ENCODE assay signal across 10 cellular contexts in genomic region chr1:205432692-205433091, GRCh38. TPM values are rescaled to one million over a fixed set of nuclear protein-coding genes. Genes with fewer than 3 reads are reported as not detected.
DNase-seq lines count a peak whose midpoint lies in the region; ATAC-seq, FAIRE-seq and TF ChIP-seq lines count a peak whose summit lies in the region.
"Not testable (repeated sequence)": the region's sequence is repeated elsewhere in the genome, so short reads cannot be mapped to it uniquely, and the experiment has no call there.
"Had no signal": no experiment of that assay in that cellular context is flagged by ENCODE, and none has a peak within 500 bp of the region (broad histone marks: within the 10 kb centered on the region; RNA-seq: fewer than 3 reads in every experiment).

No MANE protein-coding gene starts in this region.

- not testable (repeated sequence) for TF ChIP-seq EP300 in K562 (IDR thresholded peaks at IDR 0.05; ENCODE audit: low read length); H1 (IDR thresholded peaks at IDR 0.05; ENCODE audit: borderline replicate concordance in 1 of 2, low read depth in 2 of 2, low read length in 2 of 2)

- WGBS in K562 (ENCODE audit: insufficient coverage, low coverage, missing lambda C conversion rate) = 17% methylated on average over 1 of the region's 1 CpG
- 45% methylated on average over 1 of the region's 1 CpG; no CpG with 5 or more reads in 1 of the 2 experiments for WGBS in H1 (ENCODE audit: extremely low coverage in 1 of 2, insufficient coverage in 1 of 2, insufficient read length in 1 of 2, insufficient replicate concordance in 2 of 2, low coverage in 1 of 2, low lambda C conversion rate in 2 of 2, missing lambda C conversion rate in 1 of 2), 2 experiments

- CTCF ChIA-PET in K562 (lab: Yijun Ruan, JAX; ENCODE audit: low intra/inter-chr PET ratio) = not testable (repeated sequence)
- CTCF ChIA-PET in H1 (lab: Charles Lee; ENCODE audit: partially characterized antibody) = interaction anchor here (0.6 to 21.5 kb wide), 6 partner anchors 15 to 91 kb away, joined by 3 to 479 read pairs (median 94); partner anchors contain the start of genes BLACAT1 and LEMD1

- H2AK5ac ChIP-seq in H1 (ENCODE audit: low read depth, low read length) = not testable (repeated sequence)

- not testable (repeated sequence) for H3K18ac ChIP-seq in H1 (ENCODE audit: extremely low read depth, low read length)

- not testable (repeated sequence) for H3K9me3 ChIP-seq in Karpas-422 (ENCODE audit: low read length); K562 (replicated peaks; ENCODE audit: control insufficient read depth, insufficient read depth, low read depth, low read length); H1 (ENCODE audit: insufficient read depth in 2 of 2, low read depth in 1 of 2, low read length in 1 of 2)

- not testable (repeated sequence) for H3K36me3 ChIP-seq in Karpas-422 (ENCODE audit: insufficient read depth, low read length); K562 (ENCODE audit: control insufficient read depth, insufficient read depth, low read length); H1 (ENCODE audit: control insufficient read depth in 2 of 4, insufficient read depth in 4 of 4, low read length in 3 of 4)

- H3K27ac ChIP-seq in Karpas-422 (ENCODE audit: low read length); K562 (ENCODE audit: extremely low read depth, low read depth, low read length); H1 (ENCODE audit: low read depth, low read length): not testable (repeated sequence)

- FAIRE-seq in K562 (lab: Jason Lieb, UNC); H1 (lab: Jason Lieb, UNC): not testable (repeated sequence)

- TF ChIP-seq RAD21 in K562 (CRISPR knock-in tag; conservative IDR thresholded peaks at IDR 0.05 in 1 of 2, IDR thresholded peaks at IDR 0.05 in 1 of 2); H1 (IDR thresholded peaks at IDR 0.05 in 1 of 2, conservative IDR thresholded peaks at IDR 0.05 in 1 of 2; ENCODE audit: low read depth in 2 of 2, low read length in 2 of 2): not testable (repeated sequence)

- not testable (repeated sequence) for H3K9me1 ChIP-seq in K562 (ENCODE audit: control insufficient read depth, insufficient read depth, low read length)

- H2BK12ac ChIP-seq in H1 (ENCODE audit: low read depth, low read length) = not testable (repeated sequence)

- H3K27me3 ChIP-seq in Karpas-422 (ENCODE audit: low read length) = not testable (repeated sequence)
- H3K27me3 ChIP-seq in K562 (ENCODE audit: control insufficient read depth in 2 of 2, insufficient read depth in 2 of 2, low read length in 2 of 2) = peaks cover 18 to 64% of the 10 kb centered on the region in 2 experiments; a peak in 4 of 5 replicates
- peaks cover 0 to 25% (median 13%) of the 10 kb centered on the region in 4 experiments; a peak in 6 of 7 replicates for H3K27me3 ChIP-seq in H1 (replicated peaks in 1 of 4; ENCODE audit: control insufficient read depth in 3 of 4, extremely low read depth in 1 of 4, insufficient read depth in 3 of 4, low read length in 3 of 4)

- BruUV-seq in K562 (replicated peaks; lab: Mats Ljungman, UMichigan) = not testable (repeated sequence)

- H4K5ac ChIP-seq in H1 (ENCODE audit: insufficient read length, low read depth, low read length) = not testable (repeated sequence)

- H4K20me1 ChIP-seq in Karpas-422 (ENCODE audit: insufficient read depth, low read depth, low read length); K562 (replicated peaks; ENCODE audit: control insufficient read depth, insufficient read depth, low read length); H1 (replicated peaks in 1 of 2; ENCODE audit: control insufficient read depth in 1 of 2, insufficient read depth in 2 of 2, low read length in 2 of 2): not testable (repeated sequence)

- intact Hi-C loops in K562 (cut with micrococcal nuclease) (loop anchor here (10.0 kb wide), 1 partner anchor 78 kb away; the partner anchor contains the start of gene KLHDC8A), sciatic nerve (cut with DNase I) (loop anchor here (10.0 kb wide), 1 partner anchor 92 kb away; no protein-coding TSS in a partner anchor)

- DNase-seq in Karpas-422 = peak; percentile 6
- not testable (repeated sequence) for DNase-seq in K562 (ENCODE audit: extremely low read depth in 1 of 4, low spot score in 3 of 4); H1 (ENCODE audit: low read depth in 1 of 2, low spot score in 2 of 2)
- peak; percentile 13 for DNase-seq in sciatic nerve (ENCODE audit: low spot score)

- not testable (repeated sequence) for H3K14ac ChIP-seq in H1 (ENCODE audit: insufficient read length)

- peaks cover 24% of the 10 kb centered on the region for H3K4me1 ChIP-seq in Karpas-422 (ENCODE audit: low read length)
- not testable (repeated sequence) for H3K4me1 ChIP-seq in K562 (replicated peaks in 1 of 2; ENCODE audit: control insufficient read depth in 2 of 2, insufficient read depth in 2 of 2, low read length in 2 of 2); H1 (replicated peaks in 1 of 4; ENCODE audit: control insufficient read depth in 3 of 4, insufficient read depth in 4 of 4, low read length in 3 of 4)

- POLR2A ChIA-PET in K562 (lab: Yijun Ruan, JAX) (interaction anchor here (0.7 to 1.3 kb wide), 2 partner anchors 9 to 21 kb away, joined by 3 read pairs; no protein-coding TSS in a partner anchor), H1 (lab: Charles Lee; ENCODE audit: partially characterized antibody) (interaction anchor here (0.8 to 2.0 kb wide), 5 partner anchors 10 to 73 kb away, joined by 3 to 8 read pairs (median 3); no protein-coding TSS in a partner anchor)

- H2BK120ac ChIP-seq in H1 (replicated peaks; ENCODE audit: low read depth, low read length) = not testable (repeated sequence)

- H3K9me2 ChIP-seq in Karpas-422 (replicated peaks; ENCODE audit: insufficient read depth, low read length) = not testable (repeated sequence)

- H3K4me2 ChIP-seq in Karpas-422 (ENCODE audit: low read depth, low read length, poor library complexity, severe bottlenecking); K562 (ENCODE audit: insufficient read depth, low read length); H1 (ENCODE audit: insufficient read depth in 1 of 2, low read depth in 2 of 2, low read length in 2 of 2): not testable (repeated sequence)

- not testable (repeated sequence) for TF ChIP-seq CTCF in K562 (IDR thresholded peaks at IDR 0.05 in 2 of 3, conservative IDR thresholded peaks at IDR 0.05 in 1 of 3; ENCODE audit: insufficient read depth in 2 of 3, low read depth in 1 of 3, low read length in 3 of 3); H1 (IDR thresholded peaks at IDR 0.05; ENCODE audit: control extremely low read depth in 1 of 3, insufficient read depth in 1 of 3, low read depth in 1 of 3, low read length in 3 of 3)

- not testable (repeated sequence) for H2AFZ ChIP-seq in Karpas-422 (ENCODE audit: low read length); K562 (ENCODE audit: low read depth, low read length); H1 (ENCODE audit: low read length)

- H3K56ac ChIP-seq in H1 (replicated peaks; ENCODE audit: insufficient read length, low read depth, low read length) = not testable (repeated sequence)

- not testable (repeated sequence) for ATAC-seq in K562, sciatic nerve

- H2BK15ac ChIP-seq in H1 (ENCODE audit: low read length) = not testable (repeated sequence)

- H3K23me2 ChIP-seq in H1 (ENCODE audit: low read depth, low read length) = not testable (repeated sequence)

- H2BK5ac ChIP-seq in H1 (ENCODE audit: low read depth, low read length) = not testable (repeated sequence)

- TF ChIP-seq POLR2A in K562 (conservative IDR thresholded peaks at IDR 0.05); H1 (IDR thresholded peaks at IDR 0.05; ENCODE audit: control extremely low read depth in 1 of 2, low read depth in 2 of 2, low read length in 2 of 2): not testable (repeated sequence)

- not testable (repeated sequence) for H4K8ac ChIP-seq in H1 (ENCODE audit: extremely low read depth, insufficient read depth, low read length)

- not testable (repeated sequence) for H3K4me3 ChIP-seq in Karpas-422 (ENCODE audit: low read length); K562; H1 (ENCODE audit: extremely low read depth in 1 of 4, insufficient read depth in 2 of 4, low read depth in 3 of 4, low read length in 4 of 4)

- H4K91ac ChIP-seq in H1 (replicated peaks; ENCODE audit: insufficient read length, low read length) = not testable (repeated sequence)

- H3K79me2 ChIP-seq in Karpas-422 (ENCODE audit: low read length); K562 (ENCODE audit: control insufficient read depth, insufficient read depth, low read length); H1 (ENCODE audit: control insufficient read depth in 1 of 2, insufficient read depth in 2 of 2, low read length in 2 of 2): not testable (repeated sequence)

- H3K23ac ChIP-seq in H1 (ENCODE audit: insufficient read length) = not testable (repeated sequence)

- not testable (repeated sequence) for H3K4ac ChIP-seq in H1 (replicated peaks; ENCODE audit: insufficient read length, low read depth, low read length)

- H2BK20ac ChIP-seq in H1 (ENCODE audit: low read length) = not testable (repeated sequence)

- H3K79me1 ChIP-seq in H1 (ENCODE audit: low read depth, low read length) = not testable (repeated sequence)

- not testable (repeated sequence) for H3K9ac ChIP-seq in Karpas-422 (ENCODE audit: low read length); K562 (ENCODE audit: insufficient read depth in 1 of 2, low read depth in 2 of 2, low read length in 2 of 2); H1 (replicated peaks in 1 of 4; ENCODE audit: extremely low read depth in 1 of 4, low read depth in 3 of 4, low read length in 3 of 4)

- in situ Hi-C loops in K562 (cut with MboI) = not testable (repeated sequence)

RNA-seq across cellular contexts. Expression of gene LEMD1, which starts 10.8 kb away (rescaled TPM):
- not detected in 2 replicates for total RNA-seq in Karpas-422 (2014; rRNA removed; shearing (Covaris generic); ENCODE audit: low replicate concordance)
- total RNA-seq in K562 (2011; cell fraction: chromatin; rRNA removed; ENCODE audit: low replicate concordance) = 2.9 and 13.1 TPM in 2 replicates
- total RNA-seq in K562 (2011; cell fraction: nucleolus; rRNA removed) = 6.3 and 10.7 TPM in 2 replicates
- 4.1 and 5.0 TPM in 2 replicates for total RNA-seq in K562 (2011; cell fraction: nucleoplasm; rRNA removed)
- total RNA-seq in K562 (2014; rRNA removed) (0.54 and 1.0 TPM in 2 replicates), K562 (2014; rRNA removed; fragmentation: Illumina TruSeq; extraction: Trizol) (0.36 and 0.41 TPM in 2 replicates), K562 (2015; rRNA removed; fragmentation: Illumina TruSeq; extraction: Trizol) (0.79 and 0.80 TPM in 2 replicates), K562 (2021) (0.47 and 0.60 TPM in 2 replicates), sciatic nerve (not detected)
- polyA plus RNA-seq in K562 (2011; rRNA removed) (2.0 and 2.4 TPM in 2 replicates), K562 (2014; fragmentation: Illumina TruSeq; extraction: Trizol) (0.79 and 1.2 TPM in 2 replicates), K562 (2014; fragmentation: Nextera tagmentation; extraction: Ambion mirVana) (under 1 TPM in 1 of 2 experiments, not detected in 1; 0.11 TPM), K562 (2014; rRNA removed) (0.27 TPM in 1 of 2 replicates, not detected in the other), H1 (2011; rRNA removed) (10.0 and 10.8 TPM in 2 replicates)
- 1.1 and 3.8 TPM in 2 replicates for polyA plus RNA-seq in K562 (2011; cell fraction: cytosol; rRNA removed)
- polyA plus RNA-seq in K562 (2011; cell fraction: nucleus; rRNA removed) = 3.4 and 14.8 TPM in 2 replicates
- 0.62 and 1.6 TPM in 2 replicates for polyA plus RNA-seq in K562 (2012)
- 1.9 and 3.9 TPM in 2 replicates for polyA minus RNA-seq in K562 (2011; rRNA and poly(A)+ RNA removed)
- polyA minus RNA-seq in K562 (2011; cell fraction: cytosol; rRNA and poly(A)+ RNA removed) = 2.3 and 3.0 TPM in 2 replicates
- polyA minus RNA-seq in K562 (2011; cell fraction: nucleus; rRNA and poly(A)+ RNA removed) = 5.6 and 12.5 TPM in 2 replicates
- total RNA-seq in H1 (2021; fragmentation: NEBNext Ultra II Directional; extraction: Animal tissue kit (Norgen Biotek cat#: 25700)) = 9.7 and 10.5 TPM in 2 replicates
- polyA plus RNA-seq in H1 (2011; cell fraction: cytosol; rRNA removed) = 10.9 TPM
- polyA plus RNA-seq in H1 (2011; cell fraction: nucleus; rRNA removed) = 23.6 TPM
- 10.3 to 15.4 TPM (median 12.6 TPM) in 4 replicates for polyA plus RNA-seq in H1 (2012, experiment 1 of 2)
- polyA plus RNA-seq in H1 (2012, experiment 2 of 2) = 7.8 TPM
- 6.0 TPM for polyA plus RNA-seq in H1 (2013, experiment 1 of 2)
- 5.7 TPM for polyA plus RNA-seq in H1 (2013, experiment 2 of 2)
- 14.7 and 17.6 TPM in 2 replicates for polyA minus RNA-seq in H1 (2011; rRNA and poly(A)+ RNA removed)
- polyA minus RNA-seq in H1 (2011; cell fraction: cytosol; rRNA and poly(A)+ RNA removed) = 13.7 TPM
- 13.6 TPM for polyA minus RNA-seq in H1 (2011; cell fraction: nucleus; rRNA and poly(A)+ RNA removed)
- total RNA-seq: CD4-positive, CD25-positive, alpha-beta regulatory T cell; GM12878 had no signal
- polyA plus RNA-seq: AG04450; CD14-positive monocyte; CD4-positive, alpha-beta memory T cell; CD4-positive, CD25-positive, alpha-beta regulatory T cell; CD8-positive, alpha-beta memory T cell had no signal

RNA-seq across cellular contexts. Expression of gene BLACAT1, which starts 23.2 kb away (rescaled TPM):
- total RNA-seq in Karpas-422 (2014; rRNA removed; shearing (Covaris generic); ENCODE audit: low replicate concordance) = not detected in 2 replicates
- 5.4 and 17.4 TPM in 2 replicates for total RNA-seq in K562 (2011; cell fraction: chromatin; rRNA removed; ENCODE audit: low replicate concordance)
- 5.8 and 9.7 TPM in 2 replicates for total RNA-seq in K562 (2011; cell fraction: nucleolus; rRNA removed)
- 7.8 and 9.5 TPM in 2 replicates for total RNA-seq in K562 (2011; cell fraction: nucleoplasm; rRNA removed)
- total RNA-seq in K562 (2014; rRNA removed) (0.37 and 0.73 TPM in 2 replicates), K562 (2014; rRNA removed; fragmentation: Illumina TruSeq; extraction: Trizol) (0.73 and 1.1 TPM in 2 replicates), K562 (2015; rRNA removed; fragmentation: Illumina TruSeq; extraction: Trizol) (0.45 and 0.47 TPM in 2 replicates), K562 (2021) (0.83 and 1.0 TPM in 2 replicates), sciatic nerve (0.13 TPM)
- polyA plus RNA-seq in K562 (2011; rRNA removed) (3.4 and 5.9 TPM in 2 replicates), K562 (2014; fragmentation: Illumina TruSeq; extraction: Trizol) (1.2 and 1.6 TPM in 2 replicates), K562 (2014; fragmentation: Nextera tagmentation; extraction: Ambion mirVana) (under 1 TPM; 0.10 to 0.17 TPM), K562 (2014; rRNA removed) (0.84 and 1.3 TPM in 2 replicates), H1 (2011; rRNA removed) (6.3 and 10.5 TPM in 2 replicates)
- polyA plus RNA-seq in K562 (2011; cell fraction: cytosol; rRNA removed) = 2.6 and 3.6 TPM in 2 replicates
- 7.5 and 19.7 TPM in 2 replicates for polyA plus RNA-seq in K562 (2011; cell fraction: nucleus; rRNA removed)
- 1.2 and 3.3 TPM in 2 replicates for polyA plus RNA-seq in K562 (2012)
- 3.0 and 5.2 TPM in 2 replicates for polyA minus RNA-seq in K562 (2011; rRNA and poly(A)+ RNA removed)
- polyA minus RNA-seq in K562 (2011; cell fraction: cytosol; rRNA and poly(A)+ RNA removed) = 0.55 and 1.3 TPM in 2 replicates
- polyA minus RNA-seq in K562 (2011; cell fraction: nucleus; rRNA and poly(A)+ RNA removed) = 3.4 and 4.8 TPM in 2 replicates
- 3.5 and 3.8 TPM in 2 replicates for total RNA-seq in H1 (2021; fragmentation: NEBNext Ultra II Directional; extraction: Animal tissue kit (Norgen Biotek cat#: 25700))
- polyA plus RNA-seq in H1 (2011; cell fraction: cytosol; rRNA removed) = 7.2 TPM
- polyA plus RNA-seq in H1 (2011; cell fraction: nucleus; rRNA removed) = 18.7 TPM
- polyA plus RNA-seq in H1 (2012, experiment 1 of 2) = 6.7 to 8.3 TPM (median 7.4 TPM) in 4 replicates
- polyA plus RNA-seq in H1 (2012, experiment 2 of 2) = 5.7 TPM
- polyA plus RNA-seq in H1 (2013, experiment 1 of 2) = 3.9 TPM
- 3.9 TPM for polyA plus RNA-seq in H1 (2013, experiment 2 of 2)
- polyA minus RNA-seq in H1 (2011; rRNA and poly(A)+ RNA removed) = 13.1 and 19.7 TPM in 2 replicates
- polyA minus RNA-seq in H1 (2011; cell fraction: cytosol; rRNA and poly(A)+ RNA removed) = 4.6 TPM
- polyA minus RNA-seq in H1 (2011; cell fraction: nucleus; rRNA and poly(A)+ RNA removed) = 11.3 TPM
- polyA plus RNA-seq: CD14-positive monocyte; CD4-positive, alpha-beta memory T cell; CD4-positive, CD25-positive, alpha-beta regulatory T cell; CD8-positive, alpha-beta memory T cell had no signal
